1 cellular context compared by ENCODE assay signal in the genomic region with DNA sequence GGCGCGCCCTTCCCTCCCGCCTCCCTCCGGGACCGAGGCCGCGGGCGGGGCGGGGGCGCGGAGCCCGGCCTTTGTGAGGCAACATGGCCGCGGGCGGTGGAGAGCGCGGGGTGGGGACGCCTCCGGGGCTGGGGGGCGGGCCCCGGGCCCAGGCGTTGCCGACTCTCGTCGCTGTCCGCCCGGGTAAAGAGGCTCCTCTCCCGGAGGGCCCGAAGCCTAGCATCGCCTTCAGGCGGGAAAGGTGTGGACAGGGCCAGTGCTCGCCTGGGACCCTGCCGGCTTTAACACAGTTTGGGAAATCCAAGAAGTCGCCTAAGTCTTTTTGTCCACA.
TF ChIP-seq lines count a peak whose summit lies in the region.

No MANE protein-coding gene starts in this region.

TF ChIP-seq in A549, 52 proteins besides CTCF, POLR2A, EP300 and RAD21 (continued from another document):
- TF ChIP-seq, protein P1, sequence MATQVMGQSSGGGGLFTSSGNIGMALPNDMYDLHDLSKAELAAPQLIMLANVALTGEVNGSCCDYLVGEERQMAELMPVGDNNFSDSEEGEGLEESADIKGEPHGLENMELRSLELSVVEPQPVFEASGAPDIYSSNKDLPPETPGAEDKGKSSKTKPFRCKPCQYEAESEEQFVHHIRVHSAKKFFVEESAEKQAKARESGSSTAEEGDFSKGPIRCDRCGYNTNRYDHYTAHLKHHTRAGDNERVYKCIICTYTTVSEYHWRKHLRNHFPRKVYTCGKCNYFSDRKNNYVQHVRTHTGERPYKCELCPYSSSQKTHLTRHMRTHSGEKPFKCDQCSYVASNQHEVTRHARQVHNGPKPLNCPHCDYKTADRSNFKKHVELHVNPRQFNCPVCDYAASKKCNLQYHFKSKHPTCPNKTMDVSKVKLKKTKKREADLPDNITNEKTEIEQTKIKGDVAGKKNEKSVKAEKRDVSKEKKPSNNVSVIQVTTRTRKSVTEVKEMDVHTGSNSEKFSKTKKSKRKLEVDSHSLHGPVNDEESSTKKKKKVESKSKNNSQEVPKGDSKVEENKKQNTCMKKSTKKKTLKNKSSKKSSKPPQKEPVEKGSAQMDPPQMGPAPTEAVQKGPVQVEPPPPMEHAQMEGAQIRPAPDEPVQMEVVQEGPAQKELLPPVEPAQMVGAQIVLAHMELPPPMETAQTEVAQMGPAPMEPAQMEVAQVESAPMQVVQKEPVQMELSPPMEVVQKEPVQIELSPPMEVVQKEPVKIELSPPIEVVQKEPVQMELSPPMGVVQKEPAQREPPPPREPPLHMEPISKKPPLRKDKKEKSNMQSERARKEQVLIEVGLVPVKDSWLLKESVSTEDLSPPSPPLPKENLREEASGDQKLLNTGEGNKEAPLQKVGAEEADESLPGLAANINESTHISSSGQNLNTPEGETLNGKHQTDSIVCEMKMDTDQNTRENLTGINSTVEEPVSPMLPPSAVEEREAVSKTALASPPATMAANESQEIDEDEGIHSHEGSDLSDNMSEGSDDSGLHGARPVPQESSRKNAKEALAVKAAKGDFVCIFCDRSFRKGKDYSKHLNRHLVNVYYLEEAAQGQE (IDR thresholded peaks at IDR 0.05): no peak
